ENCODE assay signal across 8 cellular contexts in the genomic region with DNA sequence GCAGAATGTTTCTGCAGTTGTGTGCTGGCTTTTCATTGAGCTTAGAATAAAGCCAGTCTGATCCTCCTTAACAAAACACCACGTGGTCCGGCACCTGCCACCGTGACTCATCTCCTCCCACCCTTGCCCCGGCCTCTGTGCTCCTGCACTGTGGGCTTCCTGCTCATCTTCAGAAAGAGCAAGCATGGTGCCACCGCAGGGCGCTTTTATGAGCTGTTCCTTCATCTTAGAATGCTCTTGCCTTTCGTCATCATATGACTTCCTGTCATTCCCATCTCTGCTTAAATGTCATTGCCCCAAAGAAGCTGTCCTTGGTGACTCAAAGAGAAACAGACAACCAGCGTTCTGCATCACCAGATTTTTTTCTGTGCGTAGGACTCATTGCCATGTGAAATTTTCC.
DNase-seq lines count a peak whose midpoint lies in the region; ATAC-seq and TF ChIP-seq lines count a peak whose summit lies in the region.

No MANE protein-coding gene starts in this region.

- no peak overlapping the region for H3K4me3 ChIP-seq in BE2C (ENCODE audit: low read depth, low read length)
- H3K4me3 ChIP-seq in heart left ventricle, result no peak overlapping the region

- peak overlapping the region; percentile 48 for H3K27ac Mint-ChIP-seq in T-helper 17 cell

- no peaks in the 10 kb centered on the region for H3K36me3 ChIP-seq in BE2C
- H3K36me3 ChIP-seq in heart left ventricle, result no peaks in the 10 kb centered on the region

- no peaks in the 10 kb centered on the region for H3K9me3 ChIP-seq in BE2C
- no peaks in the 10 kb centered on the region for H3K9me3 ChIP-seq in T-helper 17 cell (ENCODE audit: control insufficient read depth, low read length, poor library complexity, severe bottlenecking)
- no peaks in the 10 kb centered on the region for H3K9me3 ChIP-seq in heart left ventricle

- ATAC-seq in HG02759 (IDR thresholded peaks at IDR 0.05; ENCODE audit: unreplicated experiment), result peak; percentile 63
- peak; percentile 99 for ATAC-seq in T-helper 17 cell
- ATAC-seq in heart left ventricle, result no peak

- peak overlapping the region; percentile 10 for H3K4me3 Mint-ChIP-seq in T-helper 17 cell

- H3K27me3 ChIP-seq in BE2C (no peaks in the 10 kb centered on the region), heart left ventricle (no peaks in the 10 kb centered on the region)

- TF ChIP-seq CTCF in BE2C (IDR thresholded peaks at IDR 0.05; ENCODE audit: low read depth, low read length) (no peak), heart left ventricle (IDR thresholded peaks at IDR 0.05) (no peak)

- peaks cover 10% of the 10 kb centered on the region for H3K4me1 Mint-ChIP-seq in T-helper 17 cell

- TF ChIP-seq POLR2A in heart left ventricle (IDR thresholded peaks at IDR 0.05), result no peak

- DNase-seq in BE2C, result peak; percentile 47
- peak; percentile 23 to 40 (median 32) for DNase-seq in T-helper 17 cell
- peak; percentile 36 for DNase-seq in amniotic epithelial cell (ENCODE audit: low read depth)
- peak; percentile 80 for DNase-seq in stimulated activated CD4-positive, alpha-beta T cell treated with anti-CD3 and anti-CD28 coated beads, Interleukin-4, amount 100 ng/mL, for 1 hour
- DNase-seq in NCI-H1105 (lab: John Stamatoyannopoulos, UW), result no peak
- DNase-seq in NCI-H1436 treated with DMSO at 0.1 percent for 48 hours (lab: John Stamatoyannopoulos, UW), result no peak
- no peak for DNase-seq in heart left ventricle

- H3K27me3 Mint-ChIP-seq in T-helper 17 cell, result no peaks in the 10 kb centered on the region

- 70 to 81% (median 74%) methylated on average over 9 of the region's 9 CpGs for WGBS in heart left ventricle, 4 donors

- H3K27ac ChIP-seq in heart left ventricle, result no peak overlapping the region

- H3K4me1 ChIP-seq in BE2C, result 0 out of 2 replicates have a peak, but pooled peaks cover 3% of the 10 kb centered on the region
- H3K4me1 ChIP-seq in heart left ventricle, result no peaks in the 10 kb centered on the region

- no peaks in the 10 kb centered on the region for H3K36me3 Mint-ChIP-seq in T-helper 17 cell (ENCODE audit: low read depth)

- intact Hi-C loops in heart left ventricle (cut with DNase I), result loop anchor here in 6 of 10 donors (2.0 to 10.0 kb wide), 5 partner anchors 136 to 688 kb away; a partner anchor contains a TSS

Comparison
In these comparisons a context has a peak if more than half of its experiments do, and no peak if none do; other contexts are left out.
1. DNase-seq: peak in BE2C (single experiment), T-helper 17 cell (3 of 3), amniotic epithelial cell (single experiment) and stimulated activated CD4-positive, alpha-beta T cell treated with anti-CD3 and anti-CD28 coated beads, Interleukin-4, amount 100 ng/mL, for 1 hour (single experiment); none in NCI-H1105 (single experiment), NCI-H1436 treated with DMSO at 0.1 percent for 48 hours (single experiment) and heart left ventricle (0 of 5).
2. ATAC-seq: peak in HG02759 (single experiment) and T-helper 17 cell (single experiment); none in heart left ventricle (0 of 4).